In genomic region chr6:12483712-12484111, GRCh38 we compare ENCODE assay signal across 9 cellular contexts.
DNase-seq lines count a peak whose midpoint lies in the region; ATAC-seq and TF ChIP-seq lines count a peak whose summit lies in the region.
"Had no signal": no experiment of that assay in that cellular context is flagged by ENCODE, and none has a peak within 500 bp of the region (broad histone marks: within the 10 kb centered on the region; RNA-seq: fewer than 3 reads in every experiment).

No MANE protein-coding gene starts in this region.

- ATAC-seq in GM18498 (IDR thresholded peaks at IDR 0.05; ENCODE audit: unreplicated experiment) = peak; percentile 89

- peak; percentile 65 for DNase-seq in H4 (ENCODE audit: low spot score)
- DNase-seq in NAMALWA (ENCODE audit: low spot score) = peak; percentile 27
- DNase-seq in fibroblast of peridontal ligament (ENCODE audit: extremely low read depth) = peak; percentile 56
- DNase-seq in NCI-H510A (lab: John Stamatoyannopoulos, UW) = no peak
- DNase-seq in mesothelial cell of epicardium (ENCODE audit: low spot score in 2 of 2, unreplicated experiment in 2 of 2) = no peak
- DNase-seq in GDM1 (lab: John Stamatoyannopoulos, UW) = no peak
- DNase-seq in stimulated activated CD4-positive, alpha-beta T cell treated with anti-CD3 and anti-CD28 coated beads, Interleukin-4, amount 100 ng/mL, for 24 hours = no peak

- no peak overlapping the region for H3K4me3 Mint-ChIP-seq in mesothelial cell of epicardium

- no peaks in the 10 kb centered on the region for H3K36me3 Mint-ChIP-seq in mesothelial cell of epicardium

- H3K9me3 Mint-ChIP-seq in mesothelial cell of epicardium = peaks cover 14% of the 10 kb centered on the region
- H3K9me3 Mint-ChIP-seq: T-helper 1 cell treated with Interleukin-12 subunit alpha and Interleukin-12 subunit beta and Interleukin-4 antibody, amounts not matched to agents 30 μg/mL and 1 μg/mL, for 36 hours had no signal

- H3K4me1 Mint-ChIP-seq in mesothelial cell of epicardium = no peaks in the 10 kb centered on the region

- TF ChIP-seq CTCF in mesothelial cell of epicardium (IDR thresholded peaks at IDR 0.05; ENCODE audit: unreplicated experiment) = no peak

- no peaks in the 10 kb centered on the region for H3K27me3 Mint-ChIP-seq in mesothelial cell of epicardium (ENCODE audit: low read depth)

- H3K27ac Mint-ChIP-seq in mesothelial cell of epicardium = no peak overlapping the region
- H3K27ac Mint-ChIP-seq: T-helper 1 cell treated with Interleukin-12 subunit alpha and Interleukin-12 subunit beta and Interleukin-4 antibody, amounts not matched to agents 30 μg/mL and 1 μg/mL, for 36 hours had no signal

Comparison
In these comparisons a context has a peak if more than half of its experiments do, and no peak if none do; other contexts are left out.
1. DNase-seq: peak in H4 (single experiment), NAMALWA (single experiment) and fibroblast of peridontal ligament (single experiment); none in NCI-H510A (single experiment), mesothelial cell of epicardium (0 of 2), GDM1 (single experiment) and stimulated activated CD4-positive, alpha-beta T cell treated with anti-CD3 and anti-CD28 coated beads, Interleukin-4, amount 100 ng/mL, for 24 hours (single experiment).